In genomic region chr11:64296236-64296635, GRCh38 we compare ENCODE assay signal across 26 cellular contexts. TPM values are rescaled to one million over a fixed set of nuclear protein-coding genes. Genes with fewer than 3 reads are reported as not detected.
"Had no signal": no experiment of that assay in that cellular context is flagged by ENCODE, and none has a peak within 500 bp of the region (broad histone marks: within the 10 kb centered on the region; RNA-seq: fewer than 3 reads in every experiment).

No MANE protein-coding gene starts in this region.

- H3K4me3 ChIP-seq: ascending aorta, body of pancreas had no signal

- H3K27ac ChIP-seq: ascending aorta, body of pancreas had no signal

- FAIRE-seq: RCC 7860, TTC549 had no signal

- H3K36me3 ChIP-seq: ascending aorta had no signal

- H3K9me3 ChIP-seq: ascending aorta, body of pancreas had no signal

- ATAC-seq: activated naive CD4-positive, alpha-beta T cell treated with anti-CD3 and anti-CD28 coated beads, Interleukin-2, amount 50 U/mL, for 72 hours; activated naive CD8-positive, alpha-beta T cell treated with anti-CD3 and anti-CD28 coated beads, Interleukin-2, amount 50 U/mL, for 24 hours; activated T-cell treated with anti-CD3 and anti-CD28 coated beads, Interleukin-2, amount 50 U/mL, for 4 hours; body of pancreas; T-helper 17 cell had no signal

- DNase-seq: activated B cell treated with CpG ODN at 0.5 μM for 24 hours; activated CD4-positive, alpha-beta memory T cell treated with anti-CD3 and anti-CD28 coated beads for 36 hours; activated CD4-positive, alpha-beta T cell treated with anti-CD3 and anti-CD28 coated beads for 1 hour; activated CD4-positive, alpha-beta T cell treated with anti-CD3 and anti-CD28 coated beads, Interleukin-2, amount 10 ng/mL, durations not matched to agents 7 days and 5 days; activated CD8-positive, alpha-beta memory T cell treated with anti-CD3 and anti-CD28 coated beads for 24 hours; activated effector memory CD4-positive, alpha-beta T cell treated with anti-CD3 and anti-CD28 coated beads, Interleukin-2, amount 50 U/mL, for 16 hours; activated naive CD4-positive, alpha-beta T cell treated with Interleukin-2 at 50 U/mL for 16 hours; activated naive CD8-positive, alpha-beta T cell treated with anti-CD3 and anti-CD28 coated beads, Interleukin-2, amount 50 U/mL, for 24 hours; activated T-cell treated with anti-CD3 and anti-CD28 coated beads, Interleukin-2, amount 50 U/mL, for 4 hours; amniotic stem cell; body of pancreas; Kasumi-1; NCI-H1048; NCI-H1417; NCI-H1930; NCI-H345; NCI-H510A; NCI-H526 treated with DMSO at 0.1 percent for 48 hours; NCI-H82; SIG-M5; T-helper 17 cell; T-helper 9 cell had no signal

RNA-seq across cellular contexts. Expression of gene CATSPERZ, which starts 3.9 kb away (rescaled TPM):
- total RNA-seq: activated B cell treated with CpG ODN at 0.5 μM for 24 hours; activated CD4-positive, alpha-beta memory T cell treated with anti-CD3 and anti-CD28 coated beads for 36 hours; activated CD4-positive, alpha-beta T cell treated with anti-CD3 and anti-CD28 coated beads, Interleukin-2, amount 10 ng/mL, durations not matched to agents 7 days and 5 days; activated T-cell treated with anti-CD3 and anti-CD28 coated beads, Interleukin-2, amount 50 U/mL, for 4 hours; ascending aorta; T-helper 17 cell had no signal

RNA-seq across cellular contexts. Expression of gene KCNK4, which starts 5.1 kb away (rescaled TPM):
- total RNA-seq: activated CD4-positive, alpha-beta T cell treated with anti-CD3 and anti-CD28 coated beads, Interleukin-2, amount 10 ng/mL, durations not matched to agents 7 days and 5 days; activated T-cell treated with anti-CD3 and anti-CD28 coated beads, Interleukin-2, amount 50 U/mL, for 4 hours; ascending aorta; body of pancreas had no signal
